ENCODE assay signal across 1 cellular context in genomic region chr14:103115845-103116572, GRCh38.
TF ChIP-seq lines count a peak whose summit lies in the region.

No MANE protein-coding gene starts in this region.

TF ChIP-seq in HepG2, 621 proteins besides CTCF, POLR2A, EP300 and RAD21:
- no peak for TF ChIP-seq RNF2 (conservative IDR thresholded peaks at IDR 0.05; ENCODE audit: low read depth)
- peak; percentile 56; the same call in 1 of the 2 replicates for TF ChIP-seq TARDBP (CRISPR knock-in tag; IDR thresholded peaks at IDR 0.05)
- TF ChIP-seq ZNF768 (CRISPR knock-in tag; IDR thresholded peaks at IDR 0.05), result peak; percentile 93
- peak; percentile 60 for TF ChIP-seq PAF1 (CRISPR knock-in tag; IDR thresholded peaks at IDR 0.05)
- TF ChIP-seq NONO (IDR thresholded peaks at IDR 0.05), result no peak
- TF ChIP-seq NONO (CRISPR knock-in tag; conservative IDR thresholded peaks at IDR 0.05), result peak; percentile 39; the same call in 1 of the 2 replicates
- TF ChIP-seq ZNF556 (CRISPR knock-in tag; IDR thresholded peaks at IDR 0.05; ENCODE audit: borderline replicate concordance), result 0 out of 2 replicates have a peak, but pooled peaks have one; percentile 15
- peak; percentile 54 for TF ChIP-seq AGO1 (IDR thresholded peaks at IDR 0.05; ENCODE audit: low read depth, low read length, poor library complexity, severe bottlenecking)
- no peak for TF ChIP-seq ZFAT (CRISPR knock-in tag; conservative IDR thresholded peaks at IDR 0.05)
- TF ChIP-seq NBN (conservative IDR thresholded peaks at IDR 0.05), result no peak
- no peak for TF ChIP-seq SKI (IDR thresholded peaks at IDR 0.05; ENCODE audit: partially characterized antibody)
- TF ChIP-seq CEBPB (IDR thresholded peaks at IDR 0.05; ENCODE audit: borderline replicate concordance, low read depth, low read length), result peak; percentile 36; the same call in 1 of the 2 replicates
- peak; percentile 61; the same call in 1 of the 2 replicates for TF ChIP-seq AKAP8 (CRISPR knock-in tag; IDR thresholded peaks at IDR 0.05)
- 0 out of 2 replicates have a peak, but pooled peaks have one; percentile 10 for TF ChIP-seq NKX3-1 (CRISPR knock-in tag; IDR thresholded peaks at IDR 0.05)
- TF ChIP-seq MED13 (CRISPR knock-in tag; IDR thresholded peaks at IDR 0.05), result 0 out of 2 replicates have a peak, but pooled peaks have one; percentile 4
- TF ChIP-seq MTERF4 (CRISPR knock-in tag; IDR thresholded peaks at IDR 0.05), result no peak
- TF ChIP-seq MAF1 (CRISPR knock-in tag; IDR thresholded peaks at IDR 0.05; ENCODE audit: borderline replicate concordance), result peak; percentile 9; the same call in 1 of the 2 replicates
- TF ChIP-seq MYC (CRISPR knock-in tag; IDR thresholded peaks at IDR 0.05; ENCODE audit: borderline replicate concordance), result no peak
- TF ChIP-seq DPF2 (CRISPR knock-in tag; IDR thresholded peaks at IDR 0.05; ENCODE audit: borderline replicate concordance, low read depth), result no peak
- 0 out of 2 replicates have a peak, but pooled peaks have one; percentile 7 for TF ChIP-seq KMT2A (CRISPR knock-in tag; IDR thresholded peaks at IDR 0.05)
- TF ChIP-seq ARNT2 (CRISPR knock-in tag; IDR thresholded peaks at IDR 0.05; ENCODE audit: low read depth), result 0 out of 2 replicates have a peak, but pooled peaks have one; percentile 38
- TF ChIP-seq ZNF883 (CRISPR knock-in tag; IDR thresholded peaks at IDR 0.05; ENCODE audit: not compliant biosample characterization), result no peak
- TF ChIP-seq, protein P1, sequence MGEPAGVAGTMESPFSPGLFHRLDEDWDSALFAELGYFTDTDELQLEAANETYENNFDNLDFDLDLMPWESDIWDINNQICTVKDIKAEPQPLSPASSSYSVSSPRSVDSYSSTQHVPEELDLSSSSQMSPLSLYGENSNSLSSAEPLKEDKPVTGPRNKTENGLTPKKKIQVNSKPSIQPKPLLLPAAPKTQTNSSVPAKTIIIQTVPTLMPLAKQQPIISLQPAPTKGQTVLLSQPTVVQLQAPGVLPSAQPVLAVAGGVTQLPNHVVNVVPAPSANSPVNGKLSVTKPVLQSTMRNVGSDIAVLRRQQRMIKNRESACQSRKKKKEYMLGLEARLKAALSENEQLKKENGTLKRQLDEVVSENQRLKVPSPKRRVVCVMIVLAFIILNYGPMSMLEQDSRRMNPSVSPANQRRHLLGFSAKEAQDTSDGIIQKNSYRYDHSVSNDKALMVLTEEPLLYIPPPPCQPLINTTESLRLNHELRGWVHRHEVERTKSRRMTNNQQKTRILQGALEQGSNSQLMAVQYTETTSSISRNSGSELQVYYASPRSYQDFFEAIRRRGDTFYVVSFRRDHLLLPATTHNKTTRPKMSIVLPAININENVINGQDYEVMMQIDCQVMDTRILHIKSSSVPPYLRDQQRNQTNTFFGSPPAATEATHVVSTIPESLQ (CRISPR knock-in tag; conservative IDR thresholded peaks at IDR 0.05), result no peak
- TF ChIP-seq HMG20B (CRISPR knock-in tag; conservative IDR thresholded peaks at IDR 0.05), result 0 out of 2 replicates have a peak, but pooled peaks have one; percentile 1
- no peak for TF ChIP-seq ELK4 (CRISPR knock-in tag; IDR thresholded peaks at IDR 0.05; ENCODE audit: borderline replicate concordance)
- TF ChIP-seq, protein P2, sequence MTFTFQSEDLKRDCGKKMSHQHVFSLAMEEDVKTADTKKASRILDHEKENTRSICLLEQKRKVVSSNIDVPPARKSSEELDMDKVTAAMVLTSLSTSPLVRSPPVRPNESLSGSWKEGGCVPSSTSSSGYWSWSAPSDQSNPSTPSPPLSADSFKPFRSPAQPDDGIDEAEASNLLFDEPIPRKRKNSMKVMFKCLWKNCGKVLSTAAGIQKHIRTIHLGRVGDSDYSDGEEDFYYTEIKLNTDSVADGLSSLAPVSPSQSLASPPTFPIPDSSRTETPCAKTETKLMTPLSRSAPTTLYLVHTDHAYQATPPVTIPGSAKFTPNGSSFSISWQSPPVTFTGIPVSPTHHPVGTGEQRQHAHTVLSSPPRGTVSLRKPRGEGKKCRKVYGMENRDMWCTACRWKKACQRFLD (CRISPR knock-in tag; IDR thresholded peaks at IDR 0.05; ENCODE audit: borderline replicate concordance), result peak; percentile 48; the same call in 1 of the 2 replicates
